In the genomic region with DNA sequence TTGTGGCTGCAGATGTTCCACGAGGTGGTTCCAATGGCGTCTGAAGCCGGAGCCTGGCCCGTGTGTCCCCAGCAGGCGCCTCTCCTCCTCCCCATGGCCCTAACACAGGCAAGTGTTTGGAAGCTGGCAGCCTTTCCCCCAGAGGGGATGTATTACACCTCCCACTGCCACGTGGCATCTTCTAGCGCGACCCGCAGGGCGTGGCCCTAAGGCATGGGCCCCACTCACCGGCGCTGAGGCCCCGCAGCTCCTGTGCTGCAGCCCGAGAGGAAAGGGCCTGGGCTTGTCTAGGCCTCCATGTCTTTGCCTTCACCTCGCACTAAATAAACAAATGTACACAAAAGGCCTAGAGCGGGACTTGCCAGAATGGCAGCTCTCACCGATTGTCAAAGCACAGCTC, we compare ENCODE assay signal across 1 cellular context.
TF ChIP-seq lines count a peak whose summit lies in the region.

No MANE protein-coding gene starts in this region.

TF ChIP-seq in WTC11, 78 proteins besides CTCF, POLR2A, EP300 and RAD21 (continued from another document):
- TF ChIP-seq, protein P1, sequence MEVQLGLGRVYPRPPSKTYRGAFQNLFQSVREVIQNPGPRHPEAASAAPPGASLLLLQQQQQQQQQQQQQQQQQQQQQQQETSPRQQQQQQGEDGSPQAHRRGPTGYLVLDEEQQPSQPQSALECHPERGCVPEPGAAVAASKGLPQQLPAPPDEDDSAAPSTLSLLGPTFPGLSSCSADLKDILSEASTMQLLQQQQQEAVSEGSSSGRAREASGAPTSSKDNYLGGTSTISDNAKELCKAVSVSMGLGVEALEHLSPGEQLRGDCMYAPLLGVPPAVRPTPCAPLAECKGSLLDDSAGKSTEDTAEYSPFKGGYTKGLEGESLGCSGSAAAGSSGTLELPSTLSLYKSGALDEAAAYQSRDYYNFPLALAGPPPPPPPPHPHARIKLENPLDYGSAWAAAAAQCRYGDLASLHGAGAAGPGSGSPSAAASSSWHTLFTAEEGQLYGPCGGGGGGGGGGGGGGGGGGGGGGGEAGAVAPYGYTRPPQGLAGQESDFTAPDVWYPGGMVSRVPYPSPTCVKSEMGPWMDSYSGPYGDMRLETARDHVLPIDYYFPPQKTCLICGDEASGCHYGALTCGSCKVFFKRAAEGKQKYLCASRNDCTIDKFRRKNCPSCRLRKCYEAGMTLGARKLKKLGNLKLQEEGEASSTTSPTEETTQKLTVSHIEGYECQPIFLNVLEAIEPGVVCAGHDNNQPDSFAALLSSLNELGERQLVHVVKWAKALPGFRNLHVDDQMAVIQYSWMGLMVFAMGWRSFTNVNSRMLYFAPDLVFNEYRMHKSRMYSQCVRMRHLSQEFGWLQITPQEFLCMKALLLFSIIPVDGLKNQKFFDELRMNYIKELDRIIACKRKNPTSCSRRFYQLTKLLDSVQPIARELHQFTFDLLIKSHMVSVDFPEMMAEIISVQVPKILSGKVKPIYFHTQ (CRISPR knock-in tag; IDR thresholded peaks at IDR 0.05), result no peak
- TF ChIP-seq NR1H2 (CRISPR knock-in tag; IDR thresholded peaks at IDR 0.05), result no peak
- TF ChIP-seq, protein P2, sequence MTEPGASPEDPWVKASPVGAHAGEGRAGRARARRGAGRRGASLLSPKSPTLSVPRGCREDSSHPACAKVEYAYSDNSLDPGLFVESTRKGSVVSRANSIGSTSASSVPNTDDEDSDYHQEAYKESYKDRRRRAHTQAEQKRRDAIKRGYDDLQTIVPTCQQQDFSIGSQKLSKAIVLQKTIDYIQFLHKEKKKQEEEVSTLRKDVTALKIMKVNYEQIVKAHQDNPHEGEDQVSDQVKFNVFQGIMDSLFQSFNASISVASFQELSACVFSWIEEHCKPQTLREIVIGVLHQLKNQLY (CRISPR knock-in tag; IDR thresholded peaks at IDR 0.05), result no peak
- TF ChIP-seq ETV6 (CRISPR knock-in tag; IDR thresholded peaks at IDR 0.05), result no peak
- TF ChIP-seq, protein P3, sequence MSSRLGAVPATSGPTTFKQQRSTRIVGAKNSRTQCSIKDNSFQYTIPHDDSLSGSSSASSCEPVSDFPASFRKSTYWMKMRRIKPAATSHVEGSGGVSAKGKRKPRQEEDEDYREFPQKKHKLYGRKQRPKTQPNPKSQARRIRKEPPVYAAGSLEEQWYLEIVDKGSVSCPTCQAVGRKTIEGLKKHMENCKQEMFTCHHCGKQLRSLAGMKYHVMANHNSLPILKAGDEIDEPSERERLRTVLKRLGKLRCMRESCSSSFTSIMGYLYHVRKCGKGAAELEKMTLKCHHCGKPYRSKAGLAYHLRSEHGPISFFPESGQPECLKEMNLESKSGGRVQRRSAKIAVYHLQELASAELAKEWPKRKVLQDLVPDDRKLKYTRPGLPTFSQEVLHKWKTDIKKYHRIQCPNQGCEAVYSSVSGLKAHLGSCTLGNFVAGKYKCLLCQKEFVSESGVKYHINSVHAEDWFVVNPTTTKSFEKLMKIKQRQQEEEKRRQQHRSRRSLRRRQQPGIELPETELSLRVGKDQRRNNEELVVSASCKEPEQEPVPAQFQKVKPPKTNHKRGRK (CRISPR knock-in tag; IDR thresholded peaks at IDR 0.05; ENCODE audit: borderline replicate concordance), result no peak
